ENCODE assay signal across 1 cellular context in the genomic region with DNA sequence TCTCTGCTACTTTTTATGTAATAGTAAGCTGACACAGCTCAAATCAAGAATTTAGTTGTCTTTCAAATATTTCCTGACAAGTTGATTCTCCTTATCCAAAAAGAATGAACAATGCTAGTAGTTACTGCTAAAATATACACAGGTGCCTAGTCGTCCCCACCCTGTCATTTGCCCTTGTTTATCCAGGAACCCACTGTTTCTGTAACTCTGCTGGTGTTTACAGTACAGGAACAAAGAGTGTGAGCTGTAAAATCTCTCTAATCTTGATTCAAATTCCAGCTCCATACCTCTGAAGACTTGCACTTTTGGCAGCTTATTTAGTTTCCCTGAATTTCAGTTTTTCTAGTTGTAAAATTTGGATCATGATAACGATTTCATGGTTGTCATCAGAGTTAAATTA.
A peak's percentile ranks its signal among the peaks of the same experiment; 100 is the strongest.
TF ChIP-seq lines count a peak whose summit lies in the region.

No MANE protein-coding gene starts in this region.

TF ChIP-seq in HepG2, 621 proteins besides CTCF, POLR2A, EP300 and RAD21:
- TF ChIP-seq, protein P1, sequence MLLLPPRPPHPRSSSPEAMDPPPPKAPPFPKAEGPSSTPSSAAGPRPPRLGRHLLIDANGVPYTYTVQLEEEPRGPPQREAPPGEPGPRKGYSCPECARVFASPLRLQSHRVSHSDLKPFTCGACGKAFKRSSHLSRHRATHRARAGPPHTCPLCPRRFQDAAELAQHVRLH (CRISPR knock-in tag; IDR thresholded peaks at IDR 0.05; ENCODE audit: borderline replicate concordance, low read depth), result no peak
- no peak for TF ChIP-seq TAF15 (IDR thresholded peaks at IDR 0.05; ENCODE audit: low read depth, low read length, poor library complexity, severe bottlenecking)
- TF ChIP-seq, protein P2, sequence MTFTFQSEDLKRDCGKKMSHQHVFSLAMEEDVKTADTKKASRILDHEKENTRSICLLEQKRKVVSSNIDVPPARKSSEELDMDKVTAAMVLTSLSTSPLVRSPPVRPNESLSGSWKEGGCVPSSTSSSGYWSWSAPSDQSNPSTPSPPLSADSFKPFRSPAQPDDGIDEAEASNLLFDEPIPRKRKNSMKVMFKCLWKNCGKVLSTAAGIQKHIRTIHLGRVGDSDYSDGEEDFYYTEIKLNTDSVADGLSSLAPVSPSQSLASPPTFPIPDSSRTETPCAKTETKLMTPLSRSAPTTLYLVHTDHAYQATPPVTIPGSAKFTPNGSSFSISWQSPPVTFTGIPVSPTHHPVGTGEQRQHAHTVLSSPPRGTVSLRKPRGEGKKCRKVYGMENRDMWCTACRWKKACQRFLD (CRISPR knock-in tag; IDR thresholded peaks at IDR 0.05; ENCODE audit: borderline replicate concordance), result no peak
- TF ChIP-seq ZNF570 (CRISPR knock-in tag; IDR thresholded peaks at IDR 0.05; ENCODE audit: borderline replicate concordance), result no peak
- no peak for TF ChIP-seq BORCS8-MEF2B (CRISPR knock-in tag; IDR thresholded peaks at IDR 0.05)
- no peak for TF ChIP-seq TGIF2 (CRISPR knock-in tag; IDR thresholded peaks at IDR 0.05)
- TF ChIP-seq NR3C1 (CRISPR knock-in tag; IDR thresholded peaks at IDR 0.05), result no peak
- no peak for TF ChIP-seq HMGA1 (CRISPR knock-in tag; conservative IDR thresholded peaks at IDR 0.05)
- TF ChIP-seq PPARG (CRISPR knock-in tag; conservative IDR thresholded peaks at IDR 0.05), result no peak
- no peak for TF ChIP-seq ZNF550 (CRISPR knock-in tag; IDR thresholded peaks at IDR 0.05; ENCODE audit: borderline replicate concordance)
- TF ChIP-seq SOX13 (IDR thresholded peaks at IDR 0.05), result no peak
- TF ChIP-seq SOX13 (CRISPR knock-in tag; conservative IDR thresholded peaks at IDR 0.05 in 1 of 2, IDR thresholded peaks at IDR 0.05 in 1 of 2), result 0 out of 4 replicates have a peak, but pooled peaks of 1 of the 2 experiments have one; percentile 34
- no peak for TF ChIP-seq IRX3 (CRISPR knock-in tag; IDR thresholded peaks at IDR 0.05; ENCODE audit: borderline replicate concordance, low read depth)
- TF ChIP-seq FOXA3 (CRISPR knock-in tag; IDR thresholded peaks at IDR 0.05), result 0 out of 2 replicates have a peak, but pooled peaks have one; percentile 44
